In genomic region chr16:86508947-86509758, GRCh38 we compare ENCODE assay signal across 9 cellular contexts. TPM values are rescaled to one million over a fixed set of nuclear protein-coding genes. Genes with fewer than 3 reads are reported as not detected.
A peak's percentile ranks its signal among the peaks of the same experiment; 100 is the strongest.
DNase-seq lines count a peak whose midpoint lies in the region; ATAC-seq and TF ChIP-seq lines count a peak whose summit lies in the region.
"Had no signal": no experiment of that assay in that cellular context is flagged by ENCODE, and none has a peak within 500 bp of the region (broad histone marks: within the 10 kb centered on the region; RNA-seq: fewer than 3 reads in every experiment).

No MANE protein-coding gene starts in this region.

- TF ChIP-seq CTCF in activated CD8-positive, alpha-beta T cell treated with anti-CD3 and anti-CD28 coated beads for 36 hours (IDR thresholded peaks at IDR 0.05) = no peak
- TF ChIP-seq CTCF in psoas muscle (IDR thresholded peaks at IDR 0.05) = no peak

- in situ Hi-C loops in ACHN (cut with HindIII; ENCODE audit: low pct_ligation_motif_present, low pct_unique_long_range_greater_than_20kb, low sequenced_read_pairs) = no loop called here

- CTCF ChIA-PET in activated CD8-positive, alpha-beta T cell treated with anti-CD3 and anti-CD28 coated beads for 36 hours (lab: Charles Lee) = interaction anchor here (1.2 kb wide), 1 partner anchor 9 kb away, joined by 3 read pairs; no protein-coding TSS in a partner anchor

- DNase-seq in ACHN (peak; percentile 58), H7 (peak; percentile 85), Right ventricle myocardium superior (peak; percentile 68), psoas muscle (peak; percentile 55 to 57), DMS153 (lab: John Stamatoyannopoulos, UW) (no peak), NCI-H345 (lab: John Stamatoyannopoulos, UW) (no peak)
- no peak for DNase-seq in activated CD8-positive, alpha-beta T cell treated with anti-CD3 and anti-CD28 coated beads for 36 hours

- peak overlapping the region; percentile 35 for H3K4me3 Mint-ChIP-seq in activated CD8-positive, alpha-beta T cell treated with anti-CD3 and anti-CD28 coated beads for 36 hours

- H3K4me1 Mint-ChIP-seq in activated CD8-positive, alpha-beta T cell treated with anti-CD3 and anti-CD28 coated beads for 36 hours (ENCODE audit: low read depth) = peaks cover 35% of the 10 kb centered on the region

- no peaks in the 10 kb centered on the region for H3K36me3 Mint-ChIP-seq in activated CD8-positive, alpha-beta T cell treated with anti-CD3 and anti-CD28 coated beads for 36 hours (ENCODE audit: low read depth)

- H3K27ac Mint-ChIP-seq in activated CD8-positive, alpha-beta T cell treated with anti-CD3 and anti-CD28 coated beads for 36 hours = no peak overlapping the region

- H3K4me3 ChIP-seq in H7 (ENCODE audit: insufficient read depth, low read depth, low read length) (peak overlapping the region; percentile 45), psoas muscle (peak overlapping the region; percentile 66)

- peaks cover 65% of the 10 kb centered on the region for H3K27me3 Mint-ChIP-seq in activated CD8-positive, alpha-beta T cell treated with anti-CD3 and anti-CD28 coated beads for 36 hours

- H3K27me3 ChIP-seq in H7 (ENCODE audit: control insufficient read depth, insufficient read depth, low read length) (peaks cover 98% of the 10 kb centered on the region), psoas muscle (ENCODE audit: insufficient read depth in 3 of 3, low read length in 2 of 3) (peaks cover 0 to 98% (median 63%) of the 10 kb centered on the region in 3 donors)

- peaks cover 23% of the 10 kb centered on the region for H3K4me1 ChIP-seq in psoas muscle

- WGBS in psoas muscle, 3 donors = 1% methylated on average over 78 to 79 of the region's 79 CpGs

- no peaks in the 10 kb centered on the region for H3K9me3 ChIP-seq in psoas muscle

- POLR2A ChIA-PET in activated CD8-positive, alpha-beta T cell treated with anti-CD3 and anti-CD28 coated beads for 36 hours (lab: Charles Lee) = no interaction called here

- H3K36me3 ChIP-seq in H7 (replicated peaks; ENCODE audit: control insufficient read depth, insufficient read depth, low read length) (no peaks in the 10 kb centered on the region), psoas muscle (ENCODE audit: insufficient read depth in 1 of 2, low read depth in 1 of 2) (no peaks in the 10 kb centered on the region)

- intact Hi-C loops in activated CD8-positive, alpha-beta T cell treated with anti-CD3 and anti-CD28 coated beads for 36 hours (cut with micrococcal nuclease) = no loop called here
- intact Hi-C loops in Right ventricle myocardium superior (cut with DNase I) (no loop called here), psoas muscle (cut with DNase I) (no loop called here)

- no peaks in the 10 kb centered on the region for H3K9me3 Mint-ChIP-seq in activated CD8-positive, alpha-beta T cell treated with anti-CD3 and anti-CD28 coated beads for 36 hours

- peak; percentile 32 for ATAC-seq in activated CD8-positive, alpha-beta T cell treated with anti-CD3 and anti-CD28 coated beads for 36 hours
- ATAC-seq in Right ventricle myocardium superior (ENCODE audit: poor library complexity) (peak; percentile 79), psoas muscle (peak in 3 of 4 donors; percentile 23 to 51 (median 46)), GM19455 (IDR thresholded peaks at IDR 0.05; ENCODE audit: unreplicated experiment) (no peak)

- H3K27ac ChIP-seq in psoas muscle = no peak overlapping the region
- H3K27ac ChIP-seq: epithelial cell of prostate had no signal

RNA-seq across cellular contexts. Expression of gene FOXF1, which starts 1.2 kb away (rescaled TPM):
- not detected in 2 replicates for total RNA-seq in H7 (2014; rRNA removed; shearing (Covaris generic))
- total RNA-seq in activated CD8-positive, alpha-beta T cell treated with anti-CD3 and anti-CD28 coated beads for 36 hours = not detected
- total RNA-seq in Right ventricle myocardium superior (0.11 TPM), psoas muscle (under 1 TPM in 2 of 4 donors, not detected in 2; 0.06 to 0.12 TPM)
- polyA plus RNA-seq in psoas muscle = under 1 TPM; 0.01 to 0.03 (median 0.01) TPM

RNA-seq across cellular contexts. Expression of gene MTHFSD, which starts 45.9 kb away (rescaled TPM):
- 15.3 and 19.5 TPM in 2 replicates for total RNA-seq in H7 (2014; rRNA removed; shearing (Covaris generic))
- 10 to 100 TPM; 19.3 to 22.3 TPM for total RNA-seq in activated CD8-positive, alpha-beta T cell treated with anti-CD3 and anti-CD28 coated beads for 36 hours
- total RNA-seq in Right ventricle myocardium superior = 9.6 TPM
- 10 to 100 TPM in 2 of 4 donors, 1 to 10 TPM in 2; 6.8 to 15.8 (median 11.5) TPM for total RNA-seq in psoas muscle
- 10 to 100 TPM in 1 of 3 donors, 1 to 10 TPM in 2; 4.3 to 16.0 (median 8.0) TPM for polyA plus RNA-seq in psoas muscle

RNA-seq across cellular contexts. Expression of gene FOXC2, which starts 57.5 kb away (rescaled TPM):
- 0.62 TPM in 1 of 2 replicates, not detected in the other for total RNA-seq in H7 (2014; rRNA removed; shearing (Covaris generic))
- total RNA-seq in activated CD8-positive, alpha-beta T cell treated with anti-CD3 and anti-CD28 coated beads for 36 hours = not detected
- total RNA-seq in Right ventricle myocardium superior (1.4 TPM), psoas muscle (under 1 TPM; 0.15 to 0.34 (median 0.26) TPM)
- polyA plus RNA-seq in psoas muscle = under 1 TPM; 0.14 to 0.18 (median 0.16) TPM

Comparison
In these comparisons a context has a peak if more than half of its experiments do, and no peak if none do; other contexts are left out.
1. DNase-seq: peak in ACHN (single experiment), H7 (single experiment), Right ventricle myocardium superior (single experiment) and psoas muscle (2 of 2); none in activated CD8-positive, alpha-beta T cell treated with anti-CD3 and anti-CD28 coated beads for 36 hours (single experiment), DMS153 (single experiment) and NCI-H345 (single experiment).